In genomic region chr18:52963481-52963880, GRCh38 we compare ENCODE assay signal across 28 cellular contexts.
"Had no signal": no experiment of that assay in that cellular context is flagged by ENCODE, and none has a peak within 500 bp of the region (broad histone marks: within the 10 kb centered on the region; RNA-seq: fewer than 3 reads in every experiment).

No MANE protein-coding gene starts in this region.

- H3K4me1 ChIP-seq: esophagus muscularis mucosa, foreskin keratinocyte, gastrocnemius medialis, heart left ventricle had no signal

- H3K27me3 ChIP-seq: brain microvascular endothelial cell, esophagus muscularis mucosa, foreskin keratinocyte, gastrocnemius medialis, heart left ventricle had no signal

- ATAC-seq: activated T-cell treated with anti-CD3 and anti-CD28 coated beads, Interleukin-2, amount 50 U/mL, for 72 hours; effector memory CD8-positive, alpha-beta T cell; foreskin keratinocyte; gastrocnemius medialis; heart left ventricle had no signal

- H3K27me3 Mint-ChIP-seq: activated CD4-positive, alpha-beta memory T cell treated with anti-CD3 and anti-CD28 coated beads, Interleukin-2, amount 10 ng/mL, durations not matched to agents 7 days and 5 days; activated CD4-positive, alpha-beta T cell treated with anti-CD3 and anti-CD28 coated beads, Interleukin-2, amount 10 ng/mL, durations not matched to agents 7 days and 5 days; activated naive CD8-positive, alpha-beta T cell; activated T-cell treated with anti-CD3 and anti-CD28 coated beads, Interleukin-2, amount 50 U/mL, for 24 hours; central memory CD8-positive, alpha-beta T cell; effector memory CD8-positive, alpha-beta T cell had no signal

- H3K4me3 Mint-ChIP-seq: activated CD4-positive, alpha-beta memory T cell treated with anti-CD3 and anti-CD28 coated beads, Interleukin-2, amount 10 ng/mL, durations not matched to agents 7 days and 5 days; activated CD4-positive, alpha-beta T cell treated with anti-CD3 and anti-CD28 coated beads, Interleukin-2, amount 10 ng/mL, durations not matched to agents 7 days and 5 days; activated naive CD8-positive, alpha-beta T cell; activated T-cell treated with anti-CD3 and anti-CD28 coated beads, Interleukin-2, amount 50 U/mL, for 24 hours; activated T-cell treated with anti-CD3 and anti-CD28 coated beads, Interleukin-2, amount 50 U/mL, for 72 hours; central memory CD8-positive, alpha-beta T cell; effector memory CD8-positive, alpha-beta T cell had no signal

- H3K36me3 Mint-ChIP-seq: activated naive CD8-positive, alpha-beta T cell had no signal

- H3K27ac ChIP-seq: brain microvascular endothelial cell, esophagus muscularis mucosa, foreskin keratinocyte, gastrocnemius medialis, heart left ventricle had no signal

- H3K27ac Mint-ChIP-seq: activated CD4-positive, alpha-beta memory T cell treated with anti-CD3 and anti-CD28 coated beads, Interleukin-2, amount 10 ng/mL, durations not matched to agents 7 days and 5 days; activated CD4-positive, alpha-beta T cell treated with anti-CD3 and anti-CD28 coated beads, Interleukin-2, amount 10 ng/mL, durations not matched to agents 7 days and 5 days; activated naive CD8-positive, alpha-beta T cell; activated T-cell treated with anti-CD3 and anti-CD28 coated beads, Interleukin-2, amount 50 U/mL, for 24 hours; activated T-cell treated with anti-CD3 and anti-CD28 coated beads, Interleukin-2, amount 50 U/mL, for 72 hours; effector memory CD8-positive, alpha-beta T cell had no signal

- H3K9me3 ChIP-seq: gastrocnemius medialis had no signal

- H3K36me3 ChIP-seq: brain microvascular endothelial cell, esophagus muscularis mucosa, gastrocnemius medialis, heart left ventricle had no signal

- H3K4me1 Mint-ChIP-seq: activated CD4-positive, alpha-beta memory T cell treated with anti-CD3 and anti-CD28 coated beads, Interleukin-2, amount 10 ng/mL, durations not matched to agents 7 days and 5 days; activated CD4-positive, alpha-beta T cell treated with anti-CD3 and anti-CD28 coated beads, Interleukin-2, amount 10 ng/mL, durations not matched to agents 7 days and 5 days; central memory CD8-positive, alpha-beta T cell had no signal

- H3K4me3 ChIP-seq: esophagus muscularis mucosa, gastrocnemius medialis, heart left ventricle had no signal

- DNase-seq: activated CD4-positive, alpha-beta memory T cell treated with anti-CD3 and anti-CD28 coated beads, Interleukin-2, amount 10 ng/mL, durations not matched to agents 7 days and 5 days; activated CD4-positive, alpha-beta T cell treated with anti-CD3 and anti-CD28 coated beads for 1 hour; activated CD4-positive, alpha-beta T cell treated with anti-CD3 and anti-CD28 coated beads for 4 hours; activated CD4-positive, alpha-beta T cell treated with anti-CD3 and anti-CD28 coated beads, Interleukin-2, amount 10 ng/mL, durations not matched to agents 7 days and 5 days; activated CD4-positive, alpha-beta T cell treated with anti-CD3 and anti-CD28 coated beads, Interleukin-2, amount 50 U/mL, for 4 hours; activated CD8-positive, alpha-beta memory T cell treated with anti-CD3 and anti-CD28 coated beads, Interleukin-2, amount 50 U/mL, for 48 hours; activated gamma-delta T cell treated with Interleukin-2 at 50 U/mL for 16 hours; activated naive CD4-positive, alpha-beta T cell treated with anti-CD3 and anti-CD28 coated beads, Interleukin-2, amount 50 U/mL, for 16 hours; activated naive CD4-positive, alpha-beta T cell treated with Interleukin-2 at 50 U/mL for 16 hours; activated T-cell treated with anti-CD3 and anti-CD28 coated beads for 4 hours; activated T-cell treated with anti-CD3 and anti-CD28 coated beads, Interleukin-2, amount 50 U/mL, for 24 hours; activated T-cell treated with anti-CD3 and anti-CD28 coated beads, Interleukin-2, amount 50 U/mL, for 72 hours; amniotic stem cell; anterior cingulate cortex; brain microvascular endothelial cell; cortex of kidney; dermis blood vessel endothelial cell; effector CD4-positive, alpha-beta T cell; effector memory CD8-positive, alpha-beta T cell; erythroblast; foreskin keratinocyte; gastrocnemius medialis; glutamatergic neuron; heart left ventricle; T-helper 2 cell had no signal
